10 cellular contexts compared by ENCODE assay signal in the genomic region with DNA sequence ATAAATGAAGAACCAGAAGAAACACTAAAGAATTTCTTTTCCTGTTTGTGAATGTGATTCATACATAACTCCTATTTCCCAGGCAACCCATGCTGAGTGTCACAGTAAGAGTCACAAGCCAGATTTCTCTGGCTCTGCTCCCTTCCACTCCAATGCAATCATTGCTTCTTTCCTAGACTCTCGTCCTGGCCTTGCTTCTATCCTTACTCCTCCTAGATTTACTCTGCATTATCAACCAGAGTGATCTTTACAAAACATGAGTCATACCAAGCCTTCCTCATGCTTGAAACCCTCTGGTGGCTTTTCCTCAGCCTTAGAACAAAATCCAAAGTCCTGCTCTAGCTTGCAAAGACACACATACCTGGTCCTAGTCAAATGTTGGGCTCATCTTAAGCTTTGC. TPM values are rescaled to one million over a fixed set of nuclear protein-coding genes. Genes with fewer than 3 reads are reported as not detected.
DNase-seq lines count a peak whose midpoint lies in the region; ATAC-seq and TF ChIP-seq lines count a peak whose summit lies in the region.
"Had no signal": no experiment of that assay in that cellular context is flagged by ENCODE, and none has a peak within 500 bp of the region (broad histone marks: within the 10 kb centered on the region; RNA-seq: fewer than 3 reads in every experiment).

No MANE protein-coding gene starts in this region.

- no peak for TF ChIP-seq POLR2A in lower leg skin (IDR thresholded peaks at IDR 0.05)

- ATAC-seq in left colon (peak; percentile 60), HG03565 (IDR thresholded peaks at IDR 0.05; ENCODE audit: unreplicated experiment) (no peak)

- WGBS in lower leg skin, 2 donors = 29 to 42% methylated on average over 1 of the region's 1 CpG

- peak; percentile 65 for DNase-seq in AG09309 (ENCODE audit: low read depth)
- DNase-seq in HFF-Myc (ENCODE audit: extremely low read depth, low read depth) = peak; percentile 39
- DNase-seq in amniotic epithelial cell (ENCODE audit: low read depth) = peak; percentile 78
- DNase-seq in left colon = no peak
- no peak for DNase-seq in NCI-H524 treated with DMSO at 0.1 percent for 48 hours (lab: John Stamatoyannopoulos, UW)
- DNase-seq in NCI-H69 (lab: John Stamatoyannopoulos, UW) = no peak
- no peak for DNase-seq in lower leg skin (ENCODE audit: low spot score in 2 of 2)
- DNase-seq: H7; stimulated activated naive CD8-positive, alpha-beta T cell treated with anti-CD3 and anti-CD28 coated beads, Interleukin-15, amount 100 ng/mL, for 72 hours had no signal

- intact Hi-C loops in left colon (cut with DNase I, micrococcal nuclease) = no loop called here
- intact Hi-C loops in lower leg skin (cut with DNase I; ENCODE audit: low total_unique reads) = no loop called here

- H3K4me3 ChIP-seq in AG09309 (ENCODE audit: control insufficient read depth, low read depth, low read length) = no peak overlapping the region
- H3K4me3 ChIP-seq in HFF-Myc (replicated peaks; ENCODE audit: low read depth, low read length) = no peak overlapping the region
- no peak overlapping the region for H3K4me3 ChIP-seq in lower leg skin (ENCODE audit: low read depth, poor library complexity, severe bottlenecking)

- TF ChIP-seq CTCF in AG09309 (IDR thresholded peaks at IDR 0.05; ENCODE audit: control insufficient read depth, insufficient read depth, low read depth, low read length, missing control alignments) = no peak
- no peak for TF ChIP-seq CTCF in HFF-Myc (IDR thresholded peaks at IDR 0.05; ENCODE audit: low read depth, low read length, missing control alignments)
- TF ChIP-seq CTCF in lower leg skin (IDR thresholded peaks at IDR 0.05) = no peak

RNA-seq across cellular contexts. Expression of gene IL22, which starts 13.3 kb away (rescaled TPM):
- not detected for total RNA-seq in left colon
- total RNA-seq in lower leg skin = not detected
- total RNA-seq: H7 had no signal

RNA-seq across cellular contexts. Expression of gene IL26, which starts 14.5 kb away (rescaled TPM):
- total RNA-seq in left colon (not detected), lower leg skin (not detected)
- total RNA-seq: H7 had no signal

Comparison
In these comparisons a context has a peak if more than half of its experiments do, and no peak if none do; other contexts are left out.
1. DNase-seq: peak in AG09309 (single experiment), HFF-Myc (single experiment) and amniotic epithelial cell (single experiment); none in left colon (0 of 2), NCI-H524 treated with DMSO at 0.1 percent for 48 hours (single experiment), NCI-H69 (single experiment) and lower leg skin (0 of 2).